ENCODE assay signal across 11 cellular contexts in genomic region chr15:70236306-70237103, GRCh38.
A peak's percentile ranks its signal among the peaks of the same experiment; 100 is the strongest.
DNase-seq lines count a peak whose midpoint lies in the region; ATAC-seq and TF ChIP-seq lines count a peak whose summit lies in the region.
"Had no signal": no experiment of that assay in that cellular context is flagged by ENCODE, and none has a peak within 500 bp of the region (broad histone marks: within the 10 kb centered on the region; RNA-seq: fewer than 3 reads in every experiment).

No MANE protein-coding gene starts in this region.

- H3K4me1 Mint-ChIP-seq in natural killer cell treated with Interleukin-12 subunit alpha and Interleukin-12 subunit beta and Interleukin-15 and Interleukin-18, amount 100 ng/mL, for 72 hours (ENCODE audit: low read depth in 2 of 2), result peaks cover 36 to 45% of the 10 kb centered on the region in 2 donors

- H3K27me3 ChIP-seq in brain microvascular endothelial cell (replicated peaks), result no peaks in the 10 kb centered on the region

- H3K9me3 Mint-ChIP-seq in natural killer cell treated with Interleukin-12 subunit alpha and Interleukin-12 subunit beta and Interleukin-15 and Interleukin-18, amount 100 ng/mL, for 72 hours, result peaks cover 5% of the 10 kb centered on the region

- H3K27ac Mint-ChIP-seq in natural killer cell treated with Interleukin-12 subunit alpha and Interleukin-12 subunit beta and Interleukin-15 and Interleukin-18, amount 100 ng/mL, for 72 hours, result peak overlapping the region in 1 of 2 donors; percentile 22

- peak overlapping the region; percentile 39 for H3K4me3 Mint-ChIP-seq in natural killer cell treated with Interleukin-12 subunit alpha and Interleukin-12 subunit beta and Interleukin-15 and Interleukin-18, amount 100 ng/mL, for 72 hours

- TF ChIP-seq CTCF in brain microvascular endothelial cell (IDR thresholded peaks at IDR 0.05; ENCODE audit: low read depth, low read length, missing control alignments), result no peak

- peaks cover 19% of the 10 kb centered on the region for H3K36me3 Mint-ChIP-seq in natural killer cell treated with Interleukin-12 subunit alpha and Interleukin-12 subunit beta and Interleukin-15 and Interleukin-18, amount 100 ng/mL, for 72 hours

- ATAC-seq in natural killer cell treated with Interleukin-12 subunit alpha and Interleukin-12 subunit beta and Interleukin-15 and Interleukin-18, amount 100 ng/mL, for 72 hours, result peak; percentile 90 to 92

- H3K27me3 Mint-ChIP-seq in natural killer cell treated with Interleukin-12 subunit alpha and Interleukin-12 subunit beta and Interleukin-15 and Interleukin-18, amount 100 ng/mL, for 72 hours, result peaks cover 36 to 40% of the 10 kb centered on the region in 2 donors

- H3K27ac ChIP-seq in brain microvascular endothelial cell, result peak overlapping the region; percentile 63

- in situ Hi-C loops in brain microvascular endothelial cell (cut with HindIII; ENCODE audit: low pct_ligation_motif_present, low sequenced_read_pairs), result no loop called here

- TF ChIP-seq POLR2A in erythroblast (IDR thresholded peaks at IDR 0.05; ENCODE audit: low read length), result no peak

- no peak overlapping the region for H3K4me3 ChIP-seq in brain microvascular endothelial cell (ENCODE audit: low read depth, low read length)

- H3K36me3 ChIP-seq in brain microvascular endothelial cell (replicated peaks), result no peaks in the 10 kb centered on the region

- DNase-seq in NK-92 treated with Interleukin-12 subunit alpha and Interleukin-12 subunit beta, amount 100 ng/mL, for 24 hours (lab: John Stamatoyannopoulos, UW), result peak; percentile 37
- DNase-seq in NK-92 (lab: John Stamatoyannopoulos, UW; ENCODE audit: unreplicated experiment) (no peak), HS-5 (ENCODE audit: low read depth) (peak; percentile 95), brain microvascular endothelial cell (peak; percentile 79), 8988T (no peak), anterior cingulate cortex (lab: John Stamatoyannopoulos, UW) (no peak), erythroblast (lab: John Stamatoyannopoulos, UW) (no peak)
- DNase-seq in natural killer cell treated with Interleukin-12 subunit alpha and Interleukin-12 subunit beta and Interleukin-15 and Interleukin-18, amount 100 ng/mL, for 72 hours (ENCODE audit: low spot score), result peak; percentile 65
- DNase-seq: activated CD4-positive, alpha-beta T cell treated with anti-CD3 and anti-CD28 coated beads, Interleukin-2, amount 50 U/mL, for 1 hour; NCI-H187 treated with DMSO at 0.1 percent for 48 hours; SHP77 treated with DMSO at 0.1 percent for 48 hours had no signal

Comparison
In these comparisons a context has a peak if more than half of its experiments do, and no peak if none do; other contexts are left out.
1. DNase-seq: peak in NK-92 treated with Interleukin-12 subunit alpha and Interleukin-12 subunit beta, amount 100 ng/mL, for 24 hours (single experiment), HS-5 (single experiment), brain microvascular endothelial cell (single experiment) and natural killer cell treated with Interleukin-12 subunit alpha and Interleukin-12 subunit beta and Interleukin-15 and Interleukin-18, amount 100 ng/mL, for 72 hours (single experiment); none in NK-92 (single experiment), 8988T (single experiment), anterior cingulate cortex (0 of 58) and erythroblast (0 of 2).